Comparison of ENCODE assay signal across 21 cellular contexts in genomic region chr16:22030087-22030812, GRCh38. TPM values are rescaled to one million over a fixed set of nuclear protein-coding genes. Genes with fewer than 3 reads are reported as not detected.
"Had no signal": no experiment of that assay in that cellular context is flagged by ENCODE, and none has a peak within 500 bp of the region (broad histone marks: within the 10 kb centered on the region; RNA-seq: fewer than 3 reads in every experiment).

No MANE protein-coding gene starts in this region.

- H3K9me3 ChIP-seq: esophagus squamous epithelium, tibial artery, vagina had no signal

- DNase-seq: activated CD4-positive, alpha-beta T cell treated with anti-CD3 and anti-CD28 coated beads, Interleukin-2, amount 10 ng/mL, durations not matched to agents 7 days and 5 days; activated CD4-positive, CD25-positive, alpha-beta regulatory T cell; activated CD8-positive, alpha-beta memory T cell treated with anti-CD3 and anti-CD28 coated beads for 24 hours; activated naive CD4-positive, alpha-beta T cell treated with anti-CD3 and anti-CD28 coated beads for 36 hours; amniotic stem cell; dermis blood vessel endothelial cell; esophagus squamous epithelium; foreskin fibroblast; glutamatergic neuron; left lung; mesendoderm; nephron progenitor cell; retina; tibial artery had no signal

- H3K9me3 Mint-ChIP-seq: activated naive CD4-positive, alpha-beta T cell treated with anti-CD3 and anti-CD28 coated beads for 36 hours; brain; nephron progenitor cell had no signal

- ATAC-seq: left lung had no signal

- FAIRE-seq: TTC549 had no signal

- H3K4me3 ChIP-seq: esophagus squamous epithelium, left lung, tibial artery, vagina had no signal

- H3K36me3 ChIP-seq: left lung, tibial artery, vagina had no signal

- H3K27ac Mint-ChIP-seq: activated CD4-positive, alpha-beta T cell treated with anti-CD3 and anti-CD28 coated beads, Interleukin-2, amount 10 ng/mL, durations not matched to agents 7 days and 5 days; nephron progenitor cell had no signal

- H3K4me1 Mint-ChIP-seq: nephron progenitor cell had no signal

- H3K27ac ChIP-seq: esophagus squamous epithelium, left lung, tibial artery, vagina had no signal

- H3K27me3 Mint-ChIP-seq: activated CD4-positive, alpha-beta T cell treated with anti-CD3 and anti-CD28 coated beads, Interleukin-2, amount 10 ng/mL, durations not matched to agents 7 days and 5 days; brain had no signal

- H3K4me3 Mint-ChIP-seq: activated CD4-positive, alpha-beta T cell treated with anti-CD3 and anti-CD28 coated beads, Interleukin-2, amount 10 ng/mL, durations not matched to agents 7 days and 5 days; activated naive CD4-positive, alpha-beta T cell treated with anti-CD3 and anti-CD28 coated beads for 36 hours; brain; nephron progenitor cell; T-helper 1 cell treated with Interleukin-12 subunit alpha and Interleukin-12 subunit beta and Interleukin-4 antibody, amounts not matched to agents 30 μg/mL and 1 μg/mL, for 36 hours had no signal

- H3K27me3 ChIP-seq: esophagus squamous epithelium, left lung, tibial artery, vagina had no signal

RNA-seq across cellular contexts. Expression of gene PDZD9, which starts 29.3 kb away (rescaled TPM):
- total RNA-seq: activated CD4-positive, alpha-beta T cell treated with anti-CD3 and anti-CD28 coated beads, Interleukin-2, amount 10 ng/mL, durations not matched to agents 7 days and 5 days; activated naive CD4-positive, alpha-beta T cell treated with anti-CD3 and anti-CD28 coated beads for 36 hours; cerebellum; dermis blood vessel endothelial cell; esophagus squamous epithelium; left lung; osteocyte; skeletal muscle tissue; vagina had no signal
